7 cellular contexts compared by ENCODE assay signal in the genomic region with DNA sequence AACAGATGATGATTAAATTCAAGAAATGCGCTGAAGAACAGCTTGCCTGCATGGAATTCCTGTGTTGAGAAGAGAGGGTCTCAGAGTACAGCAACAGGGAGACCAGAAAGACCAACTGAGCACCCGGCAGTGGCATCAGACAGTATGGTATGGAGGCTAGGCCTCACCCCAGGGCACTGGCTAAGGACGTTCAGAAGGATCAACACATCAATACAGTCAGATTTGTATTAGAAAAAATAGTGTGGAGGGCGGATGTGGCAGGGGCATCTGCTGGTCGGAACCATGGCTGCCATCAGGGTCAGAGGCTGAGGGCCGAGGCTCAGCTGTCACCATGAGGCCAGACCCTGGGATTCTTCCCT.
"Had no signal": no experiment of that assay in that cellular context is flagged by ENCODE, and none has a peak within 500 bp of the region (broad histone marks: within the 10 kb centered on the region; RNA-seq: fewer than 3 reads in every experiment).

No MANE protein-coding gene starts in this region.

- DNase-seq: HFFc6, IMR-90, KG1 had no signal

- H3K4me2 ChIP-seq: GM23338 had no signal

- H3K4me3 ChIP-seq: GM23338, HAP-1, K562 had no signal

- H3K36me3 ChIP-seq: HAP-1 had no signal

- ATAC-seq: GM23338, HCT116, K562 had no signal

- H3K4me1 ChIP-seq: HAP-1 had no signal

- H3K9me3 ChIP-seq: HAP-1 had no signal

- H3K27ac Mint-ChIP-seq: GM23338, HFFc6 had no signal

- H3K9me3 Mint-ChIP-seq: GM23338 had no signal

- H3K4me3 Mint-ChIP-seq: GM23338, HFFc6 had no signal

- H2AFZ ChIP-seq: GM23338 had no signal
